10 cellular contexts compared by ENCODE assay signal in genomic region chr10:45353176-45353575, GRCh38. TPM values are rescaled to one million over a fixed set of nuclear protein-coding genes. Genes with fewer than 3 reads are reported as not detected.
DNase-seq lines count a peak whose midpoint lies in the region; ATAC-seq, FAIRE-seq and TF ChIP-seq lines count a peak whose summit lies in the region.
"Had no signal": no experiment of that assay in that cellular context is flagged by ENCODE, and none has a peak within 500 bp of the region (broad histone marks: within the 10 kb centered on the region; RNA-seq: fewer than 3 reads in every experiment).

No MANE protein-coding gene starts in this region.

- TF ChIP-seq POLR2A in gastrocnemius medialis (IDR thresholded peaks at IDR 0.05) (no peak), heart left ventricle (IDR thresholded peaks at IDR 0.05) (no peak)

- FAIRE-seq in bronchial epithelial cell (lab: Jason Lieb, UNC) = peak; percentile 18

- no peaks in the 10 kb centered on the region for H3K36me3 ChIP-seq in bronchial epithelial cell (ENCODE audit: control insufficient read depth, insufficient read depth, low read length)
- H3K36me3 ChIP-seq in gastrocnemius medialis = no peaks in the 10 kb centered on the region
- H3K36me3 ChIP-seq in heart left ventricle = no peaks in the 10 kb centered on the region

- in situ Hi-C loops in gastrocnemius medialis (cut with MboI; ENCODE audit: low sequenced_read_pairs in 4 of 4) = no loop called here

- no peak for TF ChIP-seq CTCF in bronchial epithelial cell (IDR thresholded peaks at IDR 0.05; ENCODE audit: insufficient read depth, low read length, severe bottlenecking)
- no peak for TF ChIP-seq CTCF in gastrocnemius medialis (IDR thresholded peaks at IDR 0.05 in 4 of 5, conservative IDR thresholded peaks at IDR 0.05 in 1 of 5)
- no peak for TF ChIP-seq CTCF in heart left ventricle (IDR thresholded peaks at IDR 0.05)

- H3K9me3 ChIP-seq in gastrocnemius medialis (no peaks in the 10 kb centered on the region), heart left ventricle (peaks cover 0 to 3% (median 0%) of the 10 kb centered on the region in 12 donors)

- peak; percentile 70 for ATAC-seq in GM18502 (IDR thresholded peaks at IDR 0.05; ENCODE audit: poor library complexity, unreplicated experiment)
- ATAC-seq in GM21360 (IDR thresholded peaks at IDR 0.05; ENCODE audit: unreplicated experiment) = peak; percentile 57
- peak; percentile 65 for ATAC-seq in HG03196 (IDR thresholded peaks at IDR 0.05; ENCODE audit: unreplicated experiment)
- ATAC-seq in gastrocnemius medialis = no peak
- no peak for ATAC-seq in heart left ventricle

- 72 to 89% (median 77%) methylated on average over 1 of the region's 1 CpG for WGBS in heart left ventricle, 4 donors

- H3K27ac ChIP-seq in gastrocnemius medialis (no peak overlapping the region), heart left ventricle (no peak overlapping the region)

- intact Hi-C loops in gastrocnemius medialis (cut with DNase I; ENCODE audit: low total_unique reads) (no loop called here), heart left ventricle (cut with DNase I) (no loop called here)

- no peaks in the 10 kb centered on the region for H3K4me1 ChIP-seq in gastrocnemius medialis
- peaks cover 0 to 14% (median 0%) of the 10 kb centered on the region in 12 donors for H3K4me1 ChIP-seq in heart left ventricle

- DNase-seq in bronchial epithelial cell (ENCODE audit: low read depth) (peak; percentile 68), SIG-M5 (lab: John Stamatoyannopoulos, UW) (no peak), gastrocnemius medialis (no peak), heart left ventricle (no peak)
- no peak for DNase-seq in stimulated activated CD4-positive, alpha-beta T cell treated with anti-CD3 and anti-CD28 coated beads, Interleukin-4, amount 100 ng/mL, for 1 hour
- DNase-seq: anterior cingulate cortex, DND-41 had no signal

- H3K4me3 ChIP-seq in bronchial epithelial cell (ENCODE audit: low read depth, low read length) = no peak overlapping the region
- H3K4me3 ChIP-seq in gastrocnemius medialis = no peak overlapping the region
- no peak overlapping the region for H3K4me3 ChIP-seq in heart left ventricle

- H3K27me3 ChIP-seq in bronchial epithelial cell (ENCODE audit: control insufficient read depth, insufficient read depth, low read length) (no peaks in the 10 kb centered on the region), gastrocnemius medialis (no peaks in the 10 kb centered on the region), heart left ventricle (peaks cover 0 to 5% (median 0%) of the 10 kb centered on the region in 9 donors)

RNA-seq across cellular contexts. Expression of gene ALOX5, which starts 20.8 kb away (rescaled TPM):
- total RNA-seq in bronchial epithelial cell (0.13 and 0.26 TPM in 2 replicates), gastrocnemius medialis (10 to 100 TPM in 1 of 4 donors, 1 to 10 TPM in 3; 1.5 to 10.8 (median 4.2) TPM), heart left ventricle (10 to 100 TPM in 3 of 9 donors, 1 to 10 TPM in 6; 1.3 to 36.1 (median 5.8) TPM)
- polyA plus RNA-seq in heart left ventricle = 1 to 10 TPM; 3.4 to 6.1 TPM

RNA-seq across cellular contexts. Expression of gene OR13A1, which starts 37.8 kb away (rescaled TPM):
- total RNA-seq in bronchial epithelial cell (not detected in 2 replicates), gastrocnemius medialis (not detected), heart left ventricle (under 1 TPM in 2 of 9 donors, not detected in 7; 0.10 to 0.16 TPM)
- polyA plus RNA-seq in heart left ventricle = under 1 TPM in 1 of 2 donors, not detected in 1; 0.04 TPM

Comparison
In these comparisons a context has a peak if more than half of its experiments do, and no peak if none do; other contexts are left out.
1. ATAC-seq: peak in GM18502 (single experiment), GM21360 (single experiment) and HG03196 (single experiment); none in gastrocnemius medialis (0 of 2) and heart left ventricle (0 of 4).